1 cellular context compared by ENCODE assay signal in the genomic region with DNA sequence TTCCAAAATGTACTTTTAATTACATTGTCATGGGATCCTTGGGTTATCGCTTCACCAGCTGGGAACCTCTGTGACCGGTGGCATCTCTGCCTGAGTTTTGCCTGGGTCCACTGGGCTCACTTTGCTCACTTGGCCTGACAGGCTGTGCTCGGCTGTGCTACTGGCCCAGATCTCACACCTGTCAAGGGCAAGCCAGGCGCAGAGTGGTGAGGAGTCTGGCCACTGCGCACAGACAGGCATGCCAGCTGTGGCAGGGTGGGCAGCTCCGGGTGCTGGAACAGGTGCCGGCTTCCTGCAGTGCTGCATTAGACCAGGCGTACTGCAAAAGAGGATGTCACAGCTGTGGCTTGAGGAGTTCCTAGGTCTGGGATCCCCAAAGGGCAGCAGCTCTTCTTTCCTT.
TF ChIP-seq lines count a peak whose summit lies in the region.

No MANE protein-coding gene starts in this region.

TF ChIP-seq in HepG2, 621 proteins besides CTCF, POLR2A, EP300 and RAD21 (continued from another document):
- TF ChIP-seq, protein P1, sequence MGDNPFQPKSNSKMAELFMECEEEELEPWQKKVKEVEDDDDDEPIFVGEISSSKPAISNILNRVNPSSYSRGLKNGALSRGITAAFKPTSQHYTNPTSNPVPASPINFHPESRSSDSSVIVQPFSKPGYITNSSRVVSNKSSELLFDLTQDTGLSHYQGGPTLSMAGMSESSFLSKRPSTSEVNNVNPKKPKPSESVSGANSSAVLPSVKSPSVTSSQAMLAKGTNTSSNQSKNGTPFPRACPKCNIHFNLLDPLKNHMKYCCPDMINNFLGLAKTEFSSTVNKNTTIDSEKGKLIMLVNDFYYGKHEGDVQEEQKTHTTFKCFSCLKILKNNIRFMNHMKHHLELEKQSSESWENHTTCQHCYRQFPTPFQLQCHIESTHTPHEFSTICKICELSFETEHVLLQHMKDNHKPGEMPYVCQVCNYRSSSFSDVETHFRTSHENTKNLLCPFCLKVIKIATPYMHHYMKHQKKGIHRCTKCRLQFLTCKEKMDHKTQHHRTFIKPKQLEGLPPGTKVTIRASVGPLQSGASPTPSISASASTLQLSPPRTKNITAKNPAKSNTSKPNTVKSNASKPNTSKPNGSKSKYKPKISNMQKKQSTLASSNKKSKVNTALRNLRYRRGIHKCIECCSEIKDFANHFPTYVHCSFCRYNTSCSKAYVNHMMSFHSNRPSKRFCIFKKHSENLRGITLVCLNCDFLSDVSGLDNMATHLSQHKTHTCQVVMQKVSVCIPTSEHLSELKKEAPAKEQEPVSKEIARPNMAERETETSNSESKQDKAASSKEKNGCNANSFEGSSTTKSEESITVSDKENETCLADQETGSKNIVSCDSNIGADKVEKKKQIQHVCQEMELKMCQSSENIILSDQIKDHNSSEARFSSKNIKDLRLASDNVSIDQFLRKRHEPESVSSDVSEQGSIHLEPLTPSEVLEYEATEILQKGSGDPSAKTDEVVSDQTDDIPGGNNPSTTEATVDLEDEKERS (CRISPR knock-in tag; IDR thresholded peaks at IDR 0.05) = no peak
- TF ChIP-seq NFE2L1 (CRISPR knock-in tag; IDR thresholded peaks at IDR 0.05; ENCODE audit: borderline replicate concordance) (no peak), ZNF709 (CRISPR knock-in tag; IDR thresholded peaks at IDR 0.05) (no peak), BHLHE40 (IDR thresholded peaks at IDR 0.05; ENCODE audit: low read length) (no peak), ETV5 (CRISPR knock-in tag; IDR thresholded peaks at IDR 0.05; ENCODE audit: borderline replicate concordance) (no peak), ZNF619 (CRISPR knock-in tag; IDR thresholded peaks at IDR 0.05) (no peak), ZNF292 (CRISPR knock-in tag; IDR thresholded peaks at IDR 0.05; ENCODE audit: borderline replicate concordance, low read depth) (no peak)
- TF ChIP-seq, protein P2, sequence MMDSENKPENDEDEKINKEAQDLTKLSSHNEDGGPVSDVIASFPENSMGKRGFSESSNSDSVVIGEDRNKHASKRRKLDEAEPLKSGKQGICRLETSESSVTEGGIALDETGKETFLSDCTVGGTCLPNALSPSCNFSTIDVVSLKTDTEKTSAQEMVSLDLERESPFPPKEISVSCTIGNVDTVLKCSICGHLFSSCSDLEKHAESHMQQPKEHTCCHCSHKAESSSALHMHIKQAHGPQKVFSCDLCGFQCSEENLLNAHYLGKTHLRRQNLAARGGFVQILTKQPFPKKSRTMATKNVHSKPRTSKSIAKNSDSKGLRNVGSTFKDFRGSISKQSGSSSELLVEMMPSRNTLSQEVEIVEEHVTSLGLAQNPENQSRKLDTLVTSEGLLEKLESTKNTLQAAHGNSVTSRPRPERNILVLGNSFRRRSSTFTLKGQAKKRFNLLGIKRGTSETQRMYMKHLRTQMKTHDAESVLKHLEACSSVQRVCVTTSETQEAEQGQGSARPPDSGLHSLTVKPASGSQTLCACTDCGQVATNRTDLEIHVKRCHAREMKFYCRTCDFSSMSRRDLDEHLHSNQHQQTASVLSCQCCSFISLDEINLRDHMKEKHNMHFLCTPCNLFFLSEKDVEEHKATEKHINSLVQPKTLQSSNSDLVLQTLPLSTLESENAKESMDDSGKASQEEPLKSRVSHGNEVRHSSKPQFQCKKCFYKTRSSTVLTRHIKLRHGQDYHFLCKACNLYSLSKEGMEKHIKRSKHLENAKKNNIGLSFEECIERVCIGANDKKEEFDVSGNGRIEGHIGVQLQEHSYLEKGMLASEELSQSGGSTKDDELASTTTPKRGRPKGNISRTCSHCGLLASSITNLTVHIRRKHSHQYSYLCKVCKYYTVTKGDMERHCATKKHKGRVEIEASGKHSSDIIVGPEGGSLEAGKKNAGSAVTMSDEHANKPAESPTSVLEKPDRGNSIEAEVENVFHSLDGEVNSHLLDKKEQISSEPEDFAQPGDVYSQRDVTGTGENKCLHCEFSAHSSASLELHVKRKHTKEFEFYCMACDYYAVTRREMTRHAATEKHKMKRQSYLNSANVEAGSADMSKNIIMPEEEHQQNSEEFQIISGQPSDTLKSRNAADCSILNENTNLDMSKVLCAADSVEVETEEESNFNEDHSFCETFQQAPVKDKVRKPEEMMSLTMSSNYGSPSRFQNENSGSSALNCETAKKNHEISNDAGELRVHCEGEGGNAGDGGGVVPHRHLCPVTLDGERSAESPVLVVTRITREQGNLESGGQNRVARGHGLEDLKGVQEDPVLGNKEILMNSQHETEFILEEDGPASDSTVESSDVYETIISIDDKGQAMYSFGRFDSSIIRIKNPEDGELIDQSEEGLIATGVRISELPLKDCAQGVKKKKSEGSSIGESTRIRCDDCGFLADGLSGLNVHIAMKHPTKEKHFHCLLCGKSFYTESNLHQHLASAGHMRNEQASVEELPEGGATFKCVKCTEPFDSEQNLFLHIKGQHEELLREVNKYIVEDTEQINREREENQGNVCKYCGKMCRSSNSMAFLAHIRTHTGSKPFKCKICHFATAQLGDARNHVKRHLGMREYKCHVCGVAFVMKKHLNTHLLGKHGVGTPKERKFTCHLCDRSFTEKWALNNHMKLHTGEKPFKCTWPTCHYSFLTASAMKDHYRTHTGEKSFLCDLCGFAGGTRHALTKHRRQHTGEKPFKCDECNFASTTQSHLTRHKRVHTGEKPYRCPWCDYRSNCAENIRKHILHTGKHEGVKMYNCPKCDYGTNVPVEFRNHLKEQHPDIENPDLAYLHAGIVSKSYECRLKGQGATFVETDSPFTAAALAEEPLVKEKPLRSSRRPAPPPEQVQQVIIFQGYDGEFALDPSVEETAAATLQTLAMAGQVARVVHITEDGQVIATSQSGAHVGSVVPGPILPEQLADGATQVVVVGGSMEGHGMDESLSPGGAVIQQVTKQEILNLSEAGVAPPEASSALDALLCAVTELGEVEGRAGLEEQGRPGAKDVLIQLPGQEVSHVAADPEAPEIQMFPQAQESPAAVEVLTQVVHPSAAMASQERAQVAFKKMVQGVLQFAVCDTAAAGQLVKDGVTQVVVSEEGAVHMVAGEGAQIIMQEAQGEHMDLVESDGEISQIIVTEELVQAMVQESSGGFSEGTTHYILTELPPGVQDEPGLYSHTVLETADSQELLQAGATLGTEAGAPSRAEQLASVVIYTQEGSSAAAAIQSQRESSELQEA (CRISPR knock-in tag; IDR thresholded peaks at IDR 0.05; ENCODE audit: not compliant biosample characterization) = no peak
- TF ChIP-seq, protein P3, sequence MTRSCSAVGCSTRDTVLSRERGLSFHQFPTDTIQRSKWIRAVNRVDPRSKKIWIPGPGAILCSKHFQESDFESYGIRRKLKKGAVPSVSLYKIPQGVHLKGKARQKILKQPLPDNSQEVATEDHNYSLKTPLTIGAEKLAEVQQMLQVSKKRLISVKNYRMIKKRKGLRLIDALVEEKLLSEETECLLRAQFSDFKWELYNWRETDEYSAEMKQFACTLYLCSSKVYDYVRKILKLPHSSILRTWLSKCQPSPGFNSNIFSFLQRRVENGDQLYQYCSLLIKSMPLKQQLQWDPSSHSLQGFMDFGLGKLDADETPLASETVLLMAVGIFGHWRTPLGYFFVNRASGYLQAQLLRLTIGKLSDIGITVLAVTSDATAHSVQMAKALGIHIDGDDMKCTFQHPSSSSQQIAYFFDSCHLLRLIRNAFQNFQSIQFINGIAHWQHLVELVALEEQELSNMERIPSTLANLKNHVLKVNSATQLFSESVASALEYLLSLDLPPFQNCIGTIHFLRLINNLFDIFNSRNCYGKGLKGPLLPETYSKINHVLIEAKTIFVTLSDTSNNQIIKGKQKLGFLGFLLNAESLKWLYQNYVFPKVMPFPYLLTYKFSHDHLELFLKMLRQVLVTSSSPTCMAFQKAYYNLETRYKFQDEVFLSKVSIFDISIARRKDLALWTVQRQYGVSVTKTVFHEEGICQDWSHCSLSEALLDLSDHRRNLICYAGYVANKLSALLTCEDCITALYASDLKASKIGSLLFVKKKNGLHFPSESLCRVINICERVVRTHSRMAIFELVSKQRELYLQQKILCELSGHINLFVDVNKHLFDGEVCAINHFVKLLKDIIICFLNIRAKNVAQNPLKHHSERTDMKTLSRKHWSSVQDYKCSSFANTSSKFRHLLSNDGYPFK (CRISPR knock-in tag; IDR thresholded peaks at IDR 0.05; ENCODE audit: borderline replicate concordance) = no peak
